Comparison of ENCODE assay signal across 19 cellular contexts in genomic region chr2:8009010-8009597, GRCh38.
DNase-seq lines count a peak whose midpoint lies in the region; ATAC-seq and TF ChIP-seq lines count a peak whose summit lies in the region.
"Had no signal": no experiment of that assay in that cellular context is flagged by ENCODE, and none has a peak within 500 bp of the region (broad histone marks: within the 10 kb centered on the region; RNA-seq: fewer than 3 reads in every experiment).

No MANE protein-coding gene starts in this region.

- peaks cover 13% of the 10 kb centered on the region for H3K4me1 Mint-ChIP-seq in activated T-helper 2 cell treated with anti-CD3 and anti-CD28 coated beads, Interferon-gamma antibody, Interleukin-2, Interleukin-4, amounts not matched to agents 10 μg/mL and 5 μg/mL and 100 μg/mL, durations not matched to agents 14 hours and 24 hours and 36 hours (ENCODE audit: low read depth)
- H3K4me1 Mint-ChIP-seq in natural killer cell, result peaks cover 17% of the 10 kb centered on the region in 2 donors
- H3K4me1 Mint-ChIP-seq: CD4-positive, alpha-beta memory T cell had no signal

- TF ChIP-seq CTCF in choroid plexus epithelial cell (conservative IDR thresholded peaks at IDR 0.05; ENCODE audit: low read depth, low read length), result no peak
- no peak for TF ChIP-seq CTCF in parathyroid adenoma (IDR thresholded peaks at IDR 0.05)
- no peak for TF ChIP-seq CTCF in natural killer cell (IDR thresholded peaks at IDR 0.05)

- H3K4me3 Mint-ChIP-seq in activated T-helper 2 cell treated with anti-CD3 and anti-CD28 coated beads, Interferon-gamma antibody, Interleukin-2, Interleukin-4, amounts not matched to agents 10 μg/mL and 5 μg/mL and 100 μg/mL, durations not matched to agents 14 hours and 24 hours and 36 hours (ENCODE audit: low read depth), result no peak overlapping the region
- no peak overlapping the region for H3K4me3 Mint-ChIP-seq in natural killer cell
- H3K4me3 Mint-ChIP-seq: activated naive CD8-positive, alpha-beta T cell treated with anti-CD3 and anti-CD28 coated beads, Interleukin-2, amount 50 U/mL, for 24 hours; activated T-cell treated with anti-CD3 and anti-CD28 coated beads, Interleukin-2, amount 50 U/mL, for 24 hours; CD4-positive, alpha-beta memory T cell; T-helper 17 cell had no signal

- H3K4me3 ChIP-seq in choroid plexus epithelial cell (ENCODE audit: low read depth, low read length) (no peak overlapping the region), parathyroid adenoma (ENCODE audit: low read depth, low read length) (no peak overlapping the region)
- H3K4me3 ChIP-seq: heart left ventricle, Peyer's patch, prostate gland, suprapubic skin had no signal

- H3K27ac Mint-ChIP-seq in activated T-helper 2 cell treated with anti-CD3 and anti-CD28 coated beads, Interferon-gamma antibody, Interleukin-2, Interleukin-4, amounts not matched to agents 10 μg/mL and 5 μg/mL and 100 μg/mL, durations not matched to agents 14 hours and 24 hours and 36 hours, result no peak overlapping the region
- no peak overlapping the region for H3K27ac Mint-ChIP-seq in natural killer cell
- H3K27ac Mint-ChIP-seq: activated naive CD8-positive, alpha-beta T cell treated with anti-CD3 and anti-CD28 coated beads, Interleukin-2, amount 50 U/mL, for 24 hours; activated T-cell treated with anti-CD3 and anti-CD28 coated beads, Interleukin-2, amount 50 U/mL, for 24 hours; CD4-positive, alpha-beta memory T cell; T-helper 17 cell had no signal

- H3K27ac ChIP-seq in parathyroid adenoma, result no peak overlapping the region
- H3K27ac ChIP-seq: heart left ventricle, Peyer's patch, prostate gland, suprapubic skin had no signal

- ATAC-seq in natural killer cell, result no peak
- ATAC-seq: activated naive CD8-positive, alpha-beta T cell treated with anti-CD3 and anti-CD28 coated beads, Interleukin-2, amount 50 U/mL, for 24 hours; T-helper 17 cell had no signal

- DNase-seq in ELF-1 (ENCODE audit: low read depth, low spot score), result peak; percentile 7
- DNase-seq in NCI-H69 (lab: John Stamatoyannopoulos, UW), result peak; percentile 11
- DNase-seq in choroid plexus epithelial cell (ENCODE audit: low read depth), result peak; percentile 41
- no peak for DNase-seq in activated T-helper 2 cell treated with anti-CD3 and anti-CD28 coated beads, Interferon-gamma antibody, Interleukin-2, Interleukin-4, amounts not matched to agents 10 μg/mL and 5 μg/mL and 100 μg/mL, durations not matched to agents 14 hours and 24 hours and 36 hours (ENCODE audit: low spot score)
- DNase-seq in NCI-H526 (lab: John Stamatoyannopoulos, UW), result no peak
- no peak for DNase-seq in natural killer cell
- DNase-seq: activated CD4-positive, alpha-beta T cell treated with anti-CD3 and anti-CD28 coated beads for 48 hours; activated naive CD8-positive, alpha-beta T cell treated with anti-CD3 and anti-CD28 coated beads, Interleukin-2, amount 50 U/mL, for 24 hours; activated T-cell treated with anti-CD3 and anti-CD28 coated beads, Interleukin-2, amount 50 U/mL, for 24 hours; CD4-positive, alpha-beta memory T cell; GDM1; heart left ventricle; NCI-H1417 treated with DMSO at 0.1 percent for 48 hours; Peyer's patch; stimulated activated CD4-positive, alpha-beta T cell treated with anti-CD3 and anti-CD28 coated beads, Interleukin-15, amount 100 ng/mL, for 24 hours; T-helper 17 cell had no signal

- H3K9ac ChIP-seq in parathyroid adenoma, result no peak overlapping the region

- H3K9me3 ChIP-seq in parathyroid adenoma (ENCODE audit: control insufficient read depth, low read length), result no peaks in the 10 kb centered on the region
- H3K9me3 ChIP-seq: heart left ventricle, Peyer's patch, prostate gland, suprapubic skin had no signal

- no peaks in the 10 kb centered on the region for H3K36me3 Mint-ChIP-seq in activated T-helper 2 cell treated with anti-CD3 and anti-CD28 coated beads, Interferon-gamma antibody, Interleukin-2, Interleukin-4, amounts not matched to agents 10 μg/mL and 5 μg/mL and 100 μg/mL, durations not matched to agents 14 hours and 24 hours and 36 hours (ENCODE audit: low read depth)
- H3K36me3 Mint-ChIP-seq in natural killer cell, result no peaks in the 10 kb centered on the region
- H3K36me3 Mint-ChIP-seq: CD4-positive, alpha-beta memory T cell had no signal

- H2AFZ ChIP-seq in parathyroid adenoma, result peak overlapping the region; percentile 61

- H3K9me3 Mint-ChIP-seq in activated T-helper 2 cell treated with anti-CD3 and anti-CD28 coated beads, Interferon-gamma antibody, Interleukin-2, Interleukin-4, amounts not matched to agents 10 μg/mL and 5 μg/mL and 100 μg/mL, durations not matched to agents 14 hours and 24 hours and 36 hours, result no peaks in the 10 kb centered on the region
- no peaks in the 10 kb centered on the region for H3K9me3 Mint-ChIP-seq in natural killer cell
- H3K9me3 Mint-ChIP-seq: activated naive CD8-positive, alpha-beta T cell treated with anti-CD3 and anti-CD28 coated beads, Interleukin-2, amount 50 U/mL, for 24 hours; activated T-cell treated with anti-CD3 and anti-CD28 coated beads, Interleukin-2, amount 50 U/mL, for 24 hours; CD4-positive, alpha-beta memory T cell had no signal

- no peaks in the 10 kb centered on the region for H3K27me3 Mint-ChIP-seq in activated T-helper 2 cell treated with anti-CD3 and anti-CD28 coated beads, Interferon-gamma antibody, Interleukin-2, Interleukin-4, amounts not matched to agents 10 μg/mL and 5 μg/mL and 100 μg/mL, durations not matched to agents 14 hours and 24 hours and 36 hours (ENCODE audit: low read depth)
- no peaks in the 10 kb centered on the region for H3K27me3 Mint-ChIP-seq in natural killer cell (ENCODE audit: low read depth in 2 of 2)
- H3K27me3 Mint-ChIP-seq: activated naive CD8-positive, alpha-beta T cell treated with anti-CD3 and anti-CD28 coated beads, Interleukin-2, amount 50 U/mL, for 24 hours; activated T-cell treated with anti-CD3 and anti-CD28 coated beads, Interleukin-2, amount 50 U/mL, for 24 hours; CD4-positive, alpha-beta memory T cell had no signal

- H3K4me1 ChIP-seq in parathyroid adenoma, result peaks cover 8% of the 10 kb centered on the region
- H3K4me1 ChIP-seq: Peyer's patch, prostate gland had no signal

- intact Hi-C loops in activated T-helper 2 cell treated with anti-CD3 and anti-CD28 coated beads, Interferon-gamma antibody, Interleukin-2, Interleukin-4, amounts not matched to agents 10 μg/mL and 5 μg/mL and 100 μg/mL, durations not matched to agents 14 hours and 24 hours and 36 hours (cut with micrococcal nuclease), result no loop called here
- intact Hi-C loops in natural killer cell (cut with micrococcal nuclease), result loop anchor here (10.0 kb wide), 1 partner anchor 676 kb away; the partner anchor contains the start of gene ID2

- H3K36me3 ChIP-seq in parathyroid adenoma (ENCODE audit: control insufficient read depth, insufficient read depth, low read length), result peaks cover 2% of the 10 kb centered on the region
- H3K36me3 ChIP-seq: heart left ventricle, Peyer's patch, prostate gland, suprapubic skin had no signal

- no peaks in the 10 kb centered on the region for H3K79me2 ChIP-seq in parathyroid adenoma

- no peak overlapping the region for H3K4me2 ChIP-seq in parathyroid adenoma (ENCODE audit: low read length)

- H3K27me3 ChIP-seq in parathyroid adenoma (ENCODE audit: control insufficient read depth, insufficient read depth, low read length), result no peaks in the 10 kb centered on the region
- H3K27me3 ChIP-seq: heart left ventricle, Peyer's patch, suprapubic skin had no signal

Comparison
In these comparisons a context has a peak if more than half of its experiments do, and no peak if none do; other contexts are left out.
1. DNase-seq: peak in ELF-1 (single experiment), NCI-H69 (single experiment) and choroid plexus epithelial cell (single experiment); none in activated T-helper 2 cell treated with anti-CD3 and anti-CD28 coated beads, Interferon-gamma antibody, Interleukin-2, Interleukin-4, amounts not matched to agents 10 μg/mL and 5 μg/mL and 100 μg/mL, durations not matched to agents 14 hours and 24 hours and 36 hours (single experiment), NCI-H526 (0 of 2) and natural killer cell (single experiment).